In genomic region chr2:235041918-235042575, GRCh38 we compare ENCODE assay signal across 1 cellular context.
TF ChIP-seq lines count a peak whose summit lies in the region.

No MANE protein-coding gene starts in this region.

TF ChIP-seq in IMR-90, 13 proteins besides CTCF, POLR2A, EP300 and RAD21 (continued from another document):
- TF ChIP-seq USF2 (IDR thresholded peaks at IDR 0.05; ENCODE audit: low read depth, low read length) = no peak
- no peak for TF ChIP-seq RFX5 (IDR thresholded peaks at IDR 0.05; ENCODE audit: low read depth, low read length)
- TF ChIP-seq MAFK (IDR thresholded peaks at IDR 0.05; ENCODE audit: low read depth, low read length) = no peak
- TF ChIP-seq BHLHE40 (IDR thresholded peaks at IDR 0.05; ENCODE audit: low read depth, low read length) = no peak
- TF ChIP-seq CEBPB (IDR thresholded peaks at IDR 0.05; ENCODE audit: low read depth, low read length) = no peak
- TF ChIP-seq MXI1 (IDR thresholded peaks at IDR 0.05; ENCODE audit: borderline replicate concordance, low read depth, low read length) = no peak
- no peak for TF ChIP-seq RCOR1 (IDR thresholded peaks at IDR 0.05; ENCODE audit: insufficient replicate concordance, low read length)
